In genomic region chr6:124480021-124480430, GRCh38 we compare ENCODE assay signal across 1 cellular context.
TF ChIP-seq lines count a peak whose summit lies in the region.

No MANE protein-coding gene starts in this region.

TF ChIP-seq in HEK293, 187 proteins besides CTCF, POLR2A, EP300 and RAD21 (continued from another document and continues in another):
- TF ChIP-seq PRDM6 (tag by site-specific recombination; IDR thresholded peaks at IDR 0.05): peak; percentile 96
- no peak for TF ChIP-seq ZNF580 (tag by site-specific recombination; IDR thresholded peaks at IDR 0.05)
- TF ChIP-seq HOXA7 (CRISPR knock-in tag; IDR thresholded peaks at IDR 0.05; ENCODE audit: borderline replicate concordance): no peak
- no peak for TF ChIP-seq ZNF660 (tag by site-specific recombination; IDR thresholded peaks at IDR 0.05)
- no peak for TF ChIP-seq ZNF510 (tag by site-specific recombination; IDR thresholded peaks at IDR 0.05; ENCODE audit: insufficient replicate concordance)
- TF ChIP-seq PBX3 (CRISPR knock-in tag; IDR thresholded peaks at IDR 0.05): no peak
- no peak for TF ChIP-seq ZSCAN5A (tag by site-specific recombination; IDR thresholded peaks at IDR 0.05)
- TF ChIP-seq PRDM2 (tag by site-specific recombination; IDR thresholded peaks at IDR 0.05; ENCODE audit: borderline replicate concordance): no peak
- TF ChIP-seq ZNF19 (tag by site-specific recombination; IDR thresholded peaks at IDR 0.05; ENCODE audit: low read depth): no peak
- no peak for TF ChIP-seq ZNF791 (tag by site-specific recombination; IDR thresholded peaks at IDR 0.05)
- TF ChIP-seq KLF17 (tag by site-specific recombination; IDR thresholded peaks at IDR 0.05): no peak
- TF ChIP-seq ZNF202 (tag by site-specific recombination; IDR thresholded peaks at IDR 0.05; ENCODE audit: borderline replicate concordance): no peak
- TF ChIP-seq ZNF121 (tag by site-specific recombination; IDR thresholded peaks at IDR 0.05): no peak
- no peak for TF ChIP-seq ZBTB48 (tag by site-specific recombination; IDR thresholded peaks at IDR 0.05)
- no peak for TF ChIP-seq PATZ1 (tag by site-specific recombination; IDR thresholded peaks at IDR 0.05)
- no peak for TF ChIP-seq ZNF645 (tag by site-specific recombination; IDR thresholded peaks at IDR 0.05)
- TF ChIP-seq ZNF473 (tag by site-specific recombination; IDR thresholded peaks at IDR 0.05): no peak
- no peak for TF ChIP-seq ZBTB1 (tag by site-specific recombination; IDR thresholded peaks at IDR 0.05)
- TF ChIP-seq SALL2 (tag by site-specific recombination; IDR thresholded peaks at IDR 0.05; ENCODE audit: borderline replicate concordance): no peak
- TF ChIP-seq ZSCAN30 (tag by site-specific recombination; IDR thresholded peaks at IDR 0.05): peak; percentile 36; the same call in 1 of the 2 replicates
- no peak for TF ChIP-seq ZNF677 (tag by site-specific recombination; IDR thresholded peaks at IDR 0.05)
- TF ChIP-seq ZBTB44 (tag by site-specific recombination; IDR thresholded peaks at IDR 0.05): peak; percentile 87
- TF ChIP-seq ZNF707 (tag by site-specific recombination; IDR thresholded peaks at IDR 0.05): no peak
- TF ChIP-seq ZNF302 (tag by site-specific recombination; IDR thresholded peaks at IDR 0.05; ENCODE audit: low read depth): no peak
- peak; percentile 61; the same call in 1 of the 2 replicates for TF ChIP-seq ZNF692 (tag by site-specific recombination; IDR thresholded peaks at IDR 0.05)
- peak; percentile 76 for TF ChIP-seq KLF8 (tag by site-specific recombination; IDR thresholded peaks at IDR 0.05)
- no peak for TF ChIP-seq GLIS1 (tag by site-specific recombination; IDR thresholded peaks at IDR 0.05)
- no peak for TF ChIP-seq ZNF335 (tag by site-specific recombination; conservative IDR thresholded peaks at IDR 0.05)
- TF ChIP-seq ZNF621 (tag by site-specific recombination; IDR thresholded peaks at IDR 0.05): no peak
- TF ChIP-seq ZNF37A (tag by site-specific recombination; IDR thresholded peaks at IDR 0.05): 0 out of 2 replicates have a peak, but pooled peaks have one; percentile 3
- no peak for TF ChIP-seq ZNF211 (tag by site-specific recombination; IDR thresholded peaks at IDR 0.05; ENCODE audit: low read depth)
- no peak for TF ChIP-seq ZNF571 (tag by site-specific recombination; IDR thresholded peaks at IDR 0.05)
- no peak for TF ChIP-seq GLI2 (tag by site-specific recombination; IDR thresholded peaks at IDR 0.05; ENCODE audit: borderline replicate concordance, low read depth)
- TF ChIP-seq MYNN (tag by site-specific recombination; IDR thresholded peaks at IDR 0.05; ENCODE audit: borderline replicate concordance): no peak
- no peak for TF ChIP-seq YY1 (tag by site-specific recombination; IDR thresholded peaks at IDR 0.05)
- TF ChIP-seq PRDM10 (tag by site-specific recombination; IDR thresholded peaks at IDR 0.05): no peak
